In the genomic region with DNA sequence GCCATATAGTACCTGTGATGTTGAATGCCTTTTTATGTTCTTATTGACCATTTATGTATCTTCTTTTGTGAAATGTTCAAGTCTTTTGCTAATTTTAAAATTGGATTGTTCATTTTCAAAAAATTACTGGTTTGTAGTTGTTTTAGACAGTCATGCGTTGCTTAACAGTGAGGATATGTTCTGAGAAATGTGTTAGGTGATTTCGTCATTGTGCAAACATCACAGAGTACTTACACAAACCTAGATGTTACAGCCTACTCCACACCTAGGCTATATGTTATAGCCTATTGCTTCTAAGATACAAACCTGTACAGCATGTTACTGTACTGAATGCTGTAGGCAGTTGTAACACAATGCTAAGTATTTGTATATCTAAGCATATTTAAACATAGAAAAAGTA, we compare ENCODE assay signal across 1 cellular context.
TF ChIP-seq lines count a peak whose summit lies in the region.

No MANE protein-coding gene starts in this region.

TF ChIP-seq in HepG2, 621 proteins besides CTCF, POLR2A, EP300 and RAD21 (continued from another document):
- TF ChIP-seq, protein P1, sequence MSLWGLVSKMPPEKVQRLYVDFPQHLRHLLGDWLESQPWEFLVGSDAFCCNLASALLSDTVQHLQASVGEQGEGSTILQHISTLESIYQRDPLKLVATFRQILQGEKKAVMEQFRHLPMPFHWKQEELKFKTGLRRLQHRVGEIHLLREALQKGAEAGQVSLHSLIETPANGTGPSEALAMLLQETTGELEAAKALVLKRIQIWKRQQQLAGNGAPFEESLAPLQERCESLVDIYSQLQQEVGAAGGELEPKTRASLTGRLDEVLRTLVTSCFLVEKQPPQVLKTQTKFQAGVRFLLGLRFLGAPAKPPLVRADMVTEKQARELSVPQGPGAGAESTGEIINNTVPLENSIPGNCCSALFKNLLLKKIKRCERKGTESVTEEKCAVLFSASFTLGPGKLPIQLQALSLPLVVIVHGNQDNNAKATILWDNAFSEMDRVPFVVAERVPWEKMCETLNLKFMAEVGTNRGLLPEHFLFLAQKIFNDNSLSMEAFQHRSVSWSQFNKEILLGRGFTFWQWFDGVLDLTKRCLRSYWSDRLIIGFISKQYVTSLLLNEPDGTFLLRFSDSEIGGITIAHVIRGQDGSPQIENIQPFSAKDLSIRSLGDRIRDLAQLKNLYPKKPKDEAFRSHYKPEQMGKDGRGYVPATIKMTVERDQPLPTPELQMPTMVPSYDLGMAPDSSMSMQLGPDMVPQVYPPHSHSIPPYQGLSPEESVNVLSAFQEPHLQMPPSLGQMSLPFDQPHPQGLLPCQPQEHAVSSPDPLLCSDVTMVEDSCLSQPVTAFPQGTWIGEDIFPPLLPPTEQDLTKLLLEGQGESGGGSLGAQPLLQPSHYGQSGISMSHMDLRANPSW (CRISPR knock-in tag; IDR thresholded peaks at IDR 0.05; ENCODE audit: borderline replicate concordance), result no peak
- TF ChIP-seq ZMYM3 (CRISPR knock-in tag; IDR thresholded peaks at IDR 0.05) (no peak), ZNF12 (CRISPR knock-in tag; IDR thresholded peaks at IDR 0.05) (peak; percentile 97), ZFYVE20 (CRISPR knock-in tag; IDR thresholded peaks at IDR 0.05; ENCODE audit: borderline replicate concordance, low read depth) (no peak), ZBTB42 (CRISPR knock-in tag; IDR thresholded peaks at IDR 0.05) (no peak), ZSCAN21 (CRISPR knock-in tag; IDR thresholded peaks at IDR 0.05; ENCODE audit: borderline replicate concordance) (no peak), IKZF4 (CRISPR knock-in tag; IDR thresholded peaks at IDR 0.05; ENCODE audit: borderline replicate concordance, low read depth, not compliant biosample characterization) (no peak), IRF2 (CRISPR knock-in tag; IDR thresholded peaks at IDR 0.05) (no peak), FOSL2 (CRISPR knock-in tag; IDR thresholded peaks at IDR 0.05) (no peak), CEBPG (CRISPR knock-in tag; IDR thresholded peaks at IDR 0.05) (peak; percentile 93), STAG1 (CRISPR knock-in tag; IDR thresholded peaks at IDR 0.05) (no peak), SOX5 (CRISPR knock-in tag; IDR thresholded peaks at IDR 0.05; ENCODE audit: borderline replicate concordance) (peak; percentile 18; the same call in 1 of the 2 replicates), CREB1 (IDR thresholded peaks at IDR 0.05) (no peak), CREB1 (CRISPR knock-in tag; IDR thresholded peaks at IDR 0.05) (peak; percentile 66), CHD2 (IDR thresholded peaks at IDR 0.05; ENCODE audit: low read depth, low read length) (no peak), KDM6A (CRISPR knock-in tag; IDR thresholded peaks at IDR 0.05; ENCODE audit: low read depth) (no peak), ZNF652 (CRISPR knock-in tag; IDR thresholded peaks at IDR 0.05; ENCODE audit: borderline replicate concordance, low read depth) (no peak), ZNF331 (CRISPR knock-in tag; IDR thresholded peaks at IDR 0.05) (peak; percentile 23; the same call in 1 of the 2 replicates), FOXK1 (CRISPR knock-in tag; IDR thresholded peaks at IDR 0.05; ENCODE audit: borderline replicate concordance, low read depth) (no peak)
- TF ChIP-seq, protein P2, sequence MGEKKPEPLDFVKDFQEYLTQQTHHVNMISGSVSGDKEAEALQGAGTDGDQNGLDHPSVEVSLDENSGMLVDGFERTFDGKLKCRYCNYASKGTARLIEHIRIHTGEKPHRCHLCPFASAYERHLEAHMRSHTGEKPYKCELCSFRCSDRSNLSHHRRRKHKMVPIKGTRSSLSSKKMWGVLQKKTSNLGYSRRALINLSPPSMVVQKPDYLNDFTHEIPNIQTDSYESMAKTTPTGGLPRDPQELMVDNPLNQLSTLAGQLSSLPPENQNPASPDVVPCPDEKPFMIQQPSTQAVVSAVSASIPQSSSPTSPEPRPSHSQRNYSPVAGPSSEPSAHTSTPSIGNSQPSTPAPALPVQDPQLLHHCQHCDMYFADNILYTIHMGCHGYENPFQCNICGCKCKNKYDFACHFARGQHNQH (CRISPR knock-in tag; IDR thresholded peaks at IDR 0.05), result no peak
- TF ChIP-seq, protein P3, sequence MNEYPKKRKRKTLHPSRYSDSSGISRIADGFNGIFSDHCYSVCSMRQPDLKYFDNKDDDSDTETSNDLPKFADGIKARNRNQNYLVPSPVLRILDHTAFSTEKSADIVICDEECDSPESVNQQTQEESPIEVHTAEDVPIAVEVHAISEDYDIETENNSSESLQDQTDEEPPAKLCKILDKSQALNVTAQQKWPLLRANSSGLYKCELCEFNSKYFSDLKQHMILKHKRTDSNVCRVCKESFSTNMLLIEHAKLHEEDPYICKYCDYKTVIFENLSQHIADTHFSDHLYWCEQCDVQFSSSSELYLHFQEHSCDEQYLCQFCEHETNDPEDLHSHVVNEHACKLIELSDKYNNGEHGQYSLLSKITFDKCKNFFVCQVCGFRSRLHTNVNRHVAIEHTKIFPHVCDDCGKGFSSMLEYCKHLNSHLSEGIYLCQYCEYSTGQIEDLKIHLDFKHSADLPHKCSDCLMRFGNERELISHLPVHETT (CRISPR knock-in tag; conservative IDR thresholded peaks at IDR 0.05), result no peak
- TF ChIP-seq, protein P4, sequence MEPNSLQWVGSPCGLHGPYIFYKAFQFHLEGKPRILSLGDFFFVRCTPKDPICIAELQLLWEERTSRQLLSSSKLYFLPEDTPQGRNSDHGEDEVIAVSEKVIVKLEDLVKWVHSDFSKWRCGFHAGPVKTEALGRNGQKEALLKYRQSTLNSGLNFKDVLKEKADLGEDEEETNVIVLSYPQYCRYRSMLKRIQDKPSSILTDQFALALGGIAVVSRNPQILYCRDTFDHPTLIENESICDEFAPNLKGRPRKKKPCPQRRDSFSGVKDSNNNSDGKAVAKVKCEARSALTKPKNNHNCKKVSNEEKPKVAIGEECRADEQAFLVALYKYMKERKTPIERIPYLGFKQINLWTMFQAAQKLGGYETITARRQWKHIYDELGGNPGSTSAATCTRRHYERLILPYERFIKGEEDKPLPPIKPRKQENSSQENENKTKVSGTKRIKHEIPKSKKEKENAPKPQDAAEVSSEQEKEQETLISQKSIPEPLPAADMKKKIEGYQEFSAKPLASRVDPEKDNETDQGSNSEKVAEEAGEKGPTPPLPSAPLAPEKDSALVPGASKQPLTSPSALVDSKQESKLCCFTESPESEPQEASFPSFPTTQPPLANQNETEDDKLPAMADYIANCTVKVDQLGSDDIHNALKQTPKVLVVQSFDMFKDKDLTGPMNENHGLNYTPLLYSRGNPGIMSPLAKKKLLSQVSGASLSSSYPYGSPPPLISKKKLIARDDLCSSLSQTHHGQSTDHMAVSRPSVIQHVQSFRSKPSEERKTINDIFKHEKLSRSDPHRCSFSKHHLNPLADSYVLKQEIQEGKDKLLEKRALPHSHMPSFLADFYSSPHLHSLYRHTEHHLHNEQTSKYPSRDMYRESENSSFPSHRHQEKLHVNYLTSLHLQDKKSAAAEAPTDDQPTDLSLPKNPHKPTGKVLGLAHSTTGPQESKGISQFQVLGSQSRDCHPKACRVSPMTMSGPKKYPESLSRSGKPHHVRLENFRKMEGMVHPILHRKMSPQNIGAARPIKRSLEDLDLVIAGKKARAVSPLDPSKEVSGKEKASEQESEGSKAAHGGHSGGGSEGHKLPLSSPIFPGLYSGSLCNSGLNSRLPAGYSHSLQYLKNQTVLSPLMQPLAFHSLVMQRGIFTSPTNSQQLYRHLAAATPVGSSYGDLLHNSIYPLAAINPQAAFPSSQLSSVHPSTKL (CRISPR knock-in tag; IDR thresholded peaks at IDR 0.05), result peak; percentile 77
- TF ChIP-seq, protein P5, sequence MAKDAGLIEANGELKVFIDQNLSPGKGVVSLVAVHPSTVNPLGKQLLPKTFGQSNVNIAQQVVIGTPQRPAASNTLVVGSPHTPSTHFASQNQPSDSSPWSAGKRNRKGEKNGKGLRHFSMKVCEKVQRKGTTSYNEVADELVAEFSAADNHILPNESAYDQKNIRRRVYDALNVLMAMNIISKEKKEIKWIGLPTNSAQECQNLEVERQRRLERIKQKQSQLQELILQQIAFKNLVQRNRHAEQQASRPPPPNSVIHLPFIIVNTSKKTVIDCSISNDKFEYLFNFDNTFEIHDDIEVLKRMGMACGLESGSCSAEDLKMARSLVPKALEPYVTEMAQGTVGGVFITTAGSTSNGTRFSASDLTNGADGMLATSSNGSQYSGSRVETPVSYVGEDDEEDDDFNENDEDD (CRISPR knock-in tag; IDR thresholded peaks at IDR 0.05; ENCODE audit: borderline replicate concordance), result no peak
- TF ChIP-seq, protein P6, sequence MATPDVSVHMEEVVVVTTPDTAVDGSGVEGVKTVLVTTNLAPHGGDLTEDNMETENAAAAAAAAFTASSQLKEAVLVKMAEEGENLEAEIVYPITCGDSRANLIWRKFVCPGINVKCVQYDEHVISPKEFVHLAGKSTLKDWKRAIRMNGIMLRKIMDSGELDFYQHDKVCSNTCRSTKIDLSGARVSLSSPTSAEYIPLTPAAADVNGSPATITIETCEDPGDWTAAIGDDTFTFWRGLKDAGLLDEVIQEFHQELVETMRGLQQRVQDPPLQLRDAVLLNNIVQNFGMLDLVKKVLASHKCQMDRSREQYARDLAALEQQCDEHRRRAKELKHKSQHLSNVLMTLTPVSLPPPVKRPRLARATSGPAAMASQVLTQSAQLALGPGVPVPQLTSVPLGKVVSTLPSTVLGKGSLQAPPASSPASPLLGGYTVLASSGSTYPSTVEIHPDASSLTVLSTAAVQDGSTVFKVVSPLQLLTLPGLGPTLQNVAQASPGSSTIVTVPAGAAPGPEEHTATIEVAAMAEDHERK (CRISPR knock-in tag; IDR thresholded peaks at IDR 0.05; ENCODE audit: low read depth), result no peak
- TF ChIP-seq, protein P7, sequence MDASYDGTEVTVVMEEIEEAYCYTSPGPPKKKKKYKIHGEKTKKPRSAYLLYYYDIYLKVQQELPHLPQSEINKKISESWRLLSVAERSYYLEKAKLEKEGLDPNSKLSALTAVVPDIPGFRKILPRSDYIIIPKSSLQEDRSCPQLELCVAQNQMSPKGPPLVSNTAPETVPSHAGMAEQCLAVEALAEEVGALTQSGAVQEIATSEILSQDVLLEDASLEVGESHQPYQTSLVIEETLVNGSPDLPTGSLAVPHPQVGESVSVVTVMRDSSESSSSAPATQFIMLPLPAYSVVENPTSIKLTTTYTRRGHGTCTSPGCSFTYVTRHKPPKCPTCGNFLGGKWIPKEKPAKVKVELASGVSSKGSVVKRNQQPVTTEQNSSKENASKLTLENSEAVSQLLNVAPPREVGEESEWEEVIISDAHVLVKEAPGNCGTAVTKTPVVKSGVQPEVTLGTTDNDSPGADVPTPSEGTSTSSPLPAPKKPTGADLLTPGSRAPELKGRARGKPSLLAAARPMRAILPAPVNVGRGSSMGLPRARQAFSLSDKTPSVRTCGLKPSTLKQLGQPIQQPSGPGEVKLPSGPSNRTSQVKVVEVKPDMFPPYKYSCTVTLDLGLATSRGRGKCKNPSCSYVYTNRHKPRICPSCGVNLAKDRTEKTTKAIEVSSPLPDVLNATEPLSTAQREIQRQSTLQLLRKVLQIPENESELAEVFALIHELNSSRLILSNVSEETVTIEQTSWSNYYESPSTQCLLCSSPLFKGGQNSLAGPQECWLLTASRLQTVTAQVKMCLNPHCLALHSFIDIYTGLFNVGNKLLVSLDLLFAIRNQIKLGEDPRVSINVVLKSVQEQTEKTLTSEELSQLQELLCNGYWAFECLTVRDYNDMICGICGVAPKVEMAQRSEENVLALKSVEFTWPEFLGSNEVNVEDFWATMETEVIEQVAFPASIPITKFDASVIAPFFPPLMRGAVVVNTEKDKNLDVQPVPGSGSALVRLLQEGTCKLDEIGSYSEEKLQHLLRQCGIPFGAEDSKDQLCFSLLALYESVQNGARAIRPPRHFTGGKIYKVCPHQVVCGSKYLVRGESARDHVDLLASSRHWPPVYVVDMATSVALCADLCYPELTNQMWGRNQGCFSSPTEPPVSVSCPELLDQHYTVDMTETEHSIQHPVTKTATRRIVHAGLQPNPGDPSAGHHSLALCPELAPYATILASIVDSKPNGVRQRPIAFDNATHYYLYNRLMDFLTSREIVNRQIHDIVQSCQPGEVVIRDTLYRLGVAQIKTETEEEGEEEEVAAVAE (CRISPR knock-in tag; IDR thresholded peaks at IDR 0.05; ENCODE audit: borderline replicate concordance), result 0 out of 2 replicates have a peak, but pooled peaks have one; percentile 24
- TF ChIP-seq, protein P8, sequence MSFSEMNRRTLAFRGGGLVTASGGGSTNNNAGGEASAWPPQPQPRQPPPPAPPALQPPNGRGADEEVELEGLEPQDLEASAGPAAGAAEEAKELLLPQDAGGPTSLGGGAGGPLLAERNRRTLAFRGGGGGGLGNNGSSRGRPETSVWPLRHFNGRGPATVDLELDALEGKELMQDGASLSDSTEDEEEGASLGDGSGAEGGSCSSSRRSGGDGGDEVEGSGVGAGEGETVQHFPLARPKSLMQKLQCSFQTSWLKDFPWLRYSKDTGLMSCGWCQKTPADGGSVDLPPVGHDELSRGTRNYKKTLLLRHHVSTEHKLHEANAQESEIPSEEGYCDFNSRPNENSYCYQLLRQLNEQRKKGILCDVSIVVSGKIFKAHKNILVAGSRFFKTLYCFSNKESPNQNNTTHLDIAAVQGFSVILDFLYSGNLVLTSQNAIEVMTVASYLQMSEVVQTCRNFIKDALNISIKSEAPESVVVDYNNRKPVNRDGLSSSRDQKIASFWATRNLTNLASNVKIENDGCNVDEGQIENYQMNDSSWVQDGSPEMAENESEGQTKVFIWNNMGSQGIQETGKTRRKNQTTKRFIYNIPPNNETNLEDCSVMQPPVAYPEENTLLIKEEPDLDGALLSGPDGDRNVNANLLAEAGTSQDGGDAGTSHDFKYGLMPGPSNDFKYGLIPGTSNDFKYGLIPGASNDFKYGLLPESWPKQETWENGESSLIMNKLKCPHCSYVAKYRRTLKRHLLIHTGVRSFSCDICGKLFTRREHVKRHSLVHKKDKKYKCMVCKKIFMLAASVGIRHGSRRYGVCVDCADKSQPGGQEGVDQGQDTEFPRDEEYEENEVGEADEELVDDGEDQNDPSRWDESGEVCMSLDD (CRISPR knock-in tag; IDR thresholded peaks at IDR 0.05; ENCODE audit: borderline replicate concordance), result no peak
